23 cellular contexts compared by ENCODE assay signal in genomic region chrX:10126834-10127233, GRCh38. TPM values are rescaled to one million over a fixed set of nuclear protein-coding genes. Genes with fewer than 3 reads are reported as not detected.
DNase-seq lines count a peak whose midpoint lies in the region; ATAC-seq and TF ChIP-seq lines count a peak whose summit lies in the region.
"Had no signal": no experiment of that assay in that cellular context is flagged by ENCODE, and none has a peak within 500 bp of the region (broad histone marks: within the 10 kb centered on the region; RNA-seq: fewer than 3 reads in every experiment).

No MANE protein-coding gene starts in this region.

- H3K4me1 ChIP-seq in psoas muscle (no peaks in the 10 kb centered on the region), colonic mucosa (no peaks in the 10 kb centered on the region)
- no peaks in the 10 kb centered on the region for H3K4me1 ChIP-seq in CD8-positive, alpha-beta T cell (ENCODE audit: insufficient read depth, low read length)
- H3K4me1 ChIP-seq: BE2C had no signal

- H3K36me3 ChIP-seq in psoas muscle (ENCODE audit: insufficient read depth in 1 of 2, low read depth in 1 of 2) (peaks cover 0 to 10% of the 10 kb centered on the region in 2 donors), colonic mucosa (no peaks in the 10 kb centered on the region)
- H3K36me3 ChIP-seq in CD8-positive, alpha-beta T cell (ENCODE audit: insufficient read depth, low read length) = peaks cover 9% of the 10 kb centered on the region
- H3K36me3 ChIP-seq: BE2C had no signal

- 67 to 81% (median 81%) methylated on average over 10 of the region's 10 CpGs for WGBS in psoas muscle, 3 donors

- DNase-seq in T-helper 17 cell (no peak), psoas muscle (no peak), colonic mucosa (no peak)
- no peak for DNase-seq in stimulated activated effector memory CD8-positive, alpha-beta T cell treated with anti-CD3 and anti-CD28 coated beads, Interleukin-12 subunit alpha, Interleukin-12 subunit beta, amount 100 ng/mL, for 72 hours (ENCODE audit: low spot score in 2 of 2)
- no peak for DNase-seq in stimulated activated CD8-positive, alpha-beta memory T cell treated with anti-CD3 and anti-CD28 coated beads, Interleukin-4, amount 100 ng/mL, for 48 hours
- no peak for DNase-seq in CD8-positive, alpha-beta T cell
- DNase-seq: 8988T; ACHN; BE2C; CD4-positive, alpha-beta T cell; CD8-positive, alpha-beta memory T cell; COR-L47; DMS 273 treated with DMSO at 0.1 percent for 48 hours; DMS153; DMS53; DMS79; DND-41; EL; GDM1 had no signal

- no peak overlapping the region for H3K4me3 Mint-ChIP-seq in T-helper 17 cell
- H3K4me3 Mint-ChIP-seq in stimulated activated effector memory CD8-positive, alpha-beta T cell treated with anti-CD3 and anti-CD28 coated beads, Interleukin-12 subunit alpha, Interleukin-12 subunit beta, amount 100 ng/mL, for 72 hours = no peak overlapping the region
- H3K4me3 Mint-ChIP-seq in CD8-positive, alpha-beta T cell = no peak overlapping the region
- H3K4me3 Mint-ChIP-seq: CD4-positive, alpha-beta T cell had no signal

- CTCF ChIA-PET in CD8-positive, alpha-beta T cell (lab: Charles Lee) = no interaction called here

- no peaks in the 10 kb centered on the region for H3K9me3 Mint-ChIP-seq in stimulated activated effector memory CD8-positive, alpha-beta T cell treated with anti-CD3 and anti-CD28 coated beads, Interleukin-12 subunit alpha, Interleukin-12 subunit beta, amount 100 ng/mL, for 72 hours
- no peaks in the 10 kb centered on the region for H3K9me3 Mint-ChIP-seq in CD8-positive, alpha-beta T cell
- H3K9me3 Mint-ChIP-seq: CD4-positive, alpha-beta T cell; CD8-positive, alpha-beta memory T cell had no signal

- H3K9me3 ChIP-seq in T-helper 17 cell (ENCODE audit: control insufficient read depth, low read length, poor library complexity, severe bottlenecking) = no peaks in the 10 kb centered on the region
- H3K9me3 ChIP-seq in psoas muscle = no peaks in the 10 kb centered on the region
- no peaks in the 10 kb centered on the region for H3K9me3 ChIP-seq in colonic mucosa
- no peaks in the 10 kb centered on the region for H3K9me3 ChIP-seq in CD8-positive, alpha-beta T cell (ENCODE audit: low read length)
- H3K9me3 ChIP-seq: BE2C had no signal

- H3K27me3 ChIP-seq in psoas muscle (ENCODE audit: insufficient read depth in 3 of 3, low read length in 2 of 3) (no peaks in the 10 kb centered on the region), colonic mucosa (no peaks in the 10 kb centered on the region)
- no peaks in the 10 kb centered on the region for H3K27me3 ChIP-seq in CD8-positive, alpha-beta T cell (ENCODE audit: insufficient read depth, low read length)
- H3K27me3 ChIP-seq: BE2C had no signal

- POLR2A ChIA-PET in CD8-positive, alpha-beta T cell (lab: Charles Lee) = no interaction called here

- H3K9ac ChIP-seq in colonic mucosa (ENCODE audit: low read depth in 2 of 2, low read length in 2 of 2) = no peak overlapping the region

- H3K4me1 Mint-ChIP-seq in T-helper 17 cell = peaks cover 2% of the 10 kb centered on the region
- H3K4me1 Mint-ChIP-seq in stimulated activated effector memory CD8-positive, alpha-beta T cell treated with anti-CD3 and anti-CD28 coated beads, Interleukin-12 subunit alpha, Interleukin-12 subunit beta, amount 100 ng/mL, for 72 hours = peaks cover 13% of the 10 kb centered on the region
- H3K4me1 Mint-ChIP-seq in CD8-positive, alpha-beta T cell (ENCODE audit: low read depth) = peaks cover 6% of the 10 kb centered on the region

- no peaks in the 10 kb centered on the region for H3K27me3 Mint-ChIP-seq in T-helper 17 cell
- H3K27me3 Mint-ChIP-seq in CD8-positive, alpha-beta T cell (ENCODE audit: low read depth) = no peaks in the 10 kb centered on the region
- H3K27me3 Mint-ChIP-seq: CD4-positive, alpha-beta T cell had no signal

- peaks cover 3% of the 10 kb centered on the region for H3K36me3 Mint-ChIP-seq in T-helper 17 cell (ENCODE audit: low read depth)
- H3K36me3 Mint-ChIP-seq in stimulated activated effector memory CD8-positive, alpha-beta T cell treated with anti-CD3 and anti-CD28 coated beads, Interleukin-12 subunit alpha, Interleukin-12 subunit beta, amount 100 ng/mL, for 72 hours = peaks cover 71% of the 10 kb centered on the region
- peaks cover 65% of the 10 kb centered on the region for H3K36me3 Mint-ChIP-seq in CD8-positive, alpha-beta T cell

- H3K27ac Mint-ChIP-seq in T-helper 17 cell = peak overlapping the region; percentile 79
- H3K27ac Mint-ChIP-seq in stimulated activated effector memory CD8-positive, alpha-beta T cell treated with anti-CD3 and anti-CD28 coated beads, Interleukin-12 subunit alpha, Interleukin-12 subunit beta, amount 100 ng/mL, for 72 hours = peak overlapping the region; percentile 40
- no peak overlapping the region for H3K27ac Mint-ChIP-seq in CD8-positive, alpha-beta T cell
- H3K27ac Mint-ChIP-seq: CD4-positive, alpha-beta T cell had no signal

- H3K27ac ChIP-seq in psoas muscle (no peak overlapping the region), colonic mucosa (no peak overlapping the region)
- H3K27ac ChIP-seq in CD8-positive, alpha-beta T cell (ENCODE audit: low read depth, low read length) = no peak overlapping the region
- H3K27ac ChIP-seq: C4-2B had no signal

- H3K4me3 ChIP-seq in psoas muscle (no peak overlapping the region), colonic mucosa (no peak overlapping the region)
- H3K4me3 ChIP-seq in CD8-positive, alpha-beta T cell (ENCODE audit: low read depth, low read length) = no peak overlapping the region
- H3K4me3 ChIP-seq: BLaER1 treated with 17β-estradiol and CSF1 and Interleukin-3, amounts not matched to agents 10 nM and 100 nM; GM12878 had no signal

- ATAC-seq in T-helper 17 cell (no peak), psoas muscle (peak in 3 of 4 donors; percentile 48 to 91 (median 65)), HG03097 (IDR thresholded peaks at IDR 0.05; ENCODE audit: low FRiP score, unreplicated experiment) (no peak)
- no peak for ATAC-seq in stimulated activated effector memory CD8-positive, alpha-beta T cell treated with anti-CD3 and anti-CD28 coated beads, Interleukin-12 subunit alpha, Interleukin-12 subunit beta, amount 100 ng/mL, for 72 hours
- ATAC-seq in CD8-positive, alpha-beta T cell = no peak
- ATAC-seq: GM12878 had no signal

- TF ChIP-seq CTCF in psoas muscle (IDR thresholded peaks at IDR 0.05) (no peak), colonic mucosa (IDR thresholded peaks at IDR 0.05) (no peak)
- TF ChIP-seq CTCF in CD8-positive, alpha-beta T cell (IDR thresholded peaks at IDR 0.05) = no peak

- intact Hi-C loops in psoas muscle (cut with DNase I) (no loop called here), colonic mucosa (cut with DNase I) (no loop called here)
- intact Hi-C loops in CD8-positive, alpha-beta T cell (cut with DNase I, micrococcal nuclease) = no loop called here

RNA-seq across cellular contexts. Expression of gene CLCN4, which starts 29.9 kb away (rescaled TPM):
- 1 to 10 TPM in 1 of 2 donors, under 1 TPM in 1; 0.37 to 3.3 TPM for total RNA-seq in T-helper 17 cell
- total RNA-seq in psoas muscle = 10 to 100 TPM; 48.7 to 75.9 (median 74.4) TPM
- polyA plus RNA-seq in psoas muscle = 10 to 100 TPM in 2 of 3 donors, 1 to 10 TPM in 1; 4.1 to 53.8 (median 19.9) TPM
- 1 to 10 TPM in 1 of 2 donors, under 1 TPM in 1; 0.62 to 1.2 TPM for total RNA-seq in colonic mucosa
- under 1 TPM in 1 of 2 experiments, not detected in 1; 0.08 TPM for total RNA-seq in CD8-positive, alpha-beta T cell
- total RNA-seq: CD4-positive, alpha-beta T cell had no signal
- polyA plus RNA-seq: CD8-positive, alpha-beta memory T cell had no signal

Comparison
In these comparisons a context has a peak if more than half of its experiments do, and no peak if none do; other contexts are left out.
1. ATAC-seq: peak in psoas muscle (3 of 4); none in T-helper 17 cell (single experiment), stimulated activated effector memory CD8-positive, alpha-beta T cell treated with anti-CD3 and anti-CD28 coated beads, Interleukin-12 subunit alpha, Interleukin-12 subunit beta, amount 100 ng/mL, for 72 hours (single experiment), HG03097 (single experiment) and CD8-positive, alpha-beta T cell (single experiment).
2. RNA of gene CLCN4, which starts 29.9 kb away (total RNA-seq): 48.7 to 75.9 TPM in psoas muscle; 0.37 to 3.3 TPM in T-helper 17 cell, 0.62 to 1.2 TPM in colonic mucosa and 0.08 TPM in CD8-positive, alpha-beta T cell; every median in the first group is over 10 times any median in the second.